ENCODE assay signal across 9 cellular contexts in the genomic region with DNA sequence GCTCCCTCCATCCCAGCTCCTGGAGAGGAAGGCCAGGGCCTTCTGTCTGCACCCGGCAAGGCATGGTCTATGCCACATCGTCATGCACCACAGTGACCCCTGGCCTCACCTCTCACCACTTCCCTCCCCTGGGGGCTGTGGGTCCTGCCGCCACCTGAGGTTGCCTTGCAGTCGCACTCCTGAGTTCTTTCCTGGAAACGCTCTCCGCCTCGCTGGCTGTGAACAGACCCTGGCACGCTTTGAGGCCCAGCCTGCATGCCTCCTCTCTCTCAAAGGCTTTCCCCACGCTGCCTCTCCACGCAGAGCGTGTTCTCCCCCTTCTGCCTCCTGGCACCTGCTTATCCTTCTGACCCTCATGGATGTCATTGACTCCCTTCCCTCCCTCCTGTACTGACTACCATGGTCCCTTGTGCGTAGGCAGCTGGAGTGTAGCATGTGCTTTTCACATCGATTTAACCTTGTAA. TPM values are rescaled to one million over a fixed set of nuclear protein-coding genes. Genes with fewer than 3 reads are reported as not detected.
A peak's percentile ranks its signal among the peaks of the same experiment; 100 is the strongest.
DNase-seq lines count a peak whose midpoint lies in the region; ATAC-seq and TF ChIP-seq lines count a peak whose summit lies in the region.
"Had no signal": no experiment of that assay in that cellular context is flagged by ENCODE, and none has a peak within 500 bp of the region (broad histone marks: within the 10 kb centered on the region; RNA-seq: fewer than 3 reads in every experiment).

No MANE protein-coding gene starts in this region.

- peak; percentile 13 to 26 for ATAC-seq in CD4-positive, CD25-positive, alpha-beta regulatory T cell (ENCODE audit: low read depth in 2 of 2)

- no peak overlapping the region for H3K4me3 Mint-ChIP-seq in CD4-positive, CD25-positive, alpha-beta regulatory T cell
- H3K4me3 Mint-ChIP-seq in activated naive CD8-positive, alpha-beta T cell treated with anti-CD3 and anti-CD28 coated beads for 36 hours: no peak overlapping the region
- H3K4me3 Mint-ChIP-seq in nephron progenitor cell: no peak overlapping the region

- no peaks in the 10 kb centered on the region for H3K27me3 Mint-ChIP-seq in CD4-positive, CD25-positive, alpha-beta regulatory T cell
- no peaks in the 10 kb centered on the region for H3K27me3 Mint-ChIP-seq in activated naive CD8-positive, alpha-beta T cell treated with anti-CD3 and anti-CD28 coated beads for 36 hours
- peaks cover 2% of the 10 kb centered on the region for H3K27me3 Mint-ChIP-seq in nephron progenitor cell (ENCODE audit: low read depth, poor library complexity)

- no peaks in the 10 kb centered on the region for H3K9me3 ChIP-seq in CD4-positive, CD25-positive, alpha-beta regulatory T cell (ENCODE audit: control insufficient read depth in 2 of 2, low read length in 2 of 2)
- no peaks in the 10 kb centered on the region for H3K9me3 ChIP-seq in Loucy (ENCODE audit: insufficient read depth, low read depth, low read length)
- H3K9me3 ChIP-seq: Caco-2 had no signal

- peak overlapping the region; percentile 44 for H3K4me2 ChIP-seq in Loucy (ENCODE audit: low read depth, low read length, poor library complexity, severe bottlenecking)

- H3K27ac Mint-ChIP-seq in CD4-positive, CD25-positive, alpha-beta regulatory T cell: no peak overlapping the region
- H3K27ac Mint-ChIP-seq in activated naive CD8-positive, alpha-beta T cell treated with anti-CD3 and anti-CD28 coated beads for 36 hours: no peak overlapping the region
- H3K27ac Mint-ChIP-seq in nephron progenitor cell: no peak overlapping the region

- H3F3A ChIP-seq in Loucy (ENCODE audit: low read depth): no peaks in the 10 kb centered on the region

- no peak overlapping the region for H3K4me3 ChIP-seq in CD4-positive, CD25-positive, alpha-beta regulatory T cell (ENCODE audit: low read depth, low read length)
- H3K4me3 ChIP-seq in Loucy (ENCODE audit: low read length, poor library complexity, severe bottlenecking): no peak overlapping the region

- H3K36me3 Mint-ChIP-seq in CD4-positive, CD25-positive, alpha-beta regulatory T cell: peaks cover 8% of the 10 kb centered on the region
- H3K36me3 Mint-ChIP-seq in activated naive CD8-positive, alpha-beta T cell treated with anti-CD3 and anti-CD28 coated beads for 36 hours: peaks cover 12% of the 10 kb centered on the region
- peaks cover 20% of the 10 kb centered on the region for H3K36me3 Mint-ChIP-seq in nephron progenitor cell (ENCODE audit: low read depth)

- peaks cover 0 to 1% (median 0%) of the 10 kb centered on the region in 7 donors for H3K9me3 Mint-ChIP-seq in CD4-positive, CD25-positive, alpha-beta regulatory T cell
- H3K9me3 Mint-ChIP-seq in activated naive CD8-positive, alpha-beta T cell treated with anti-CD3 and anti-CD28 coated beads for 36 hours: no peaks in the 10 kb centered on the region
- no peaks in the 10 kb centered on the region for H3K9me3 Mint-ChIP-seq in nephron progenitor cell

- peaks cover 4% of the 10 kb centered on the region for H3K36me3 ChIP-seq in CD4-positive, CD25-positive, alpha-beta regulatory T cell (ENCODE audit: control insufficient read depth, insufficient read depth, low read length)
- H3K36me3 ChIP-seq in Loucy (ENCODE audit: insufficient read depth, low read length): peaks cover 2% of the 10 kb centered on the region; the same call in 1 of the 2 replicates

- peak overlapping the region; percentile 4 for H3K9ac ChIP-seq in Loucy (ENCODE audit: low read depth, low read length, poor library complexity, severe bottlenecking)

- peak in 1 of 3 donors; percentile 77 for DNase-seq in CD4-positive, CD25-positive, alpha-beta regulatory T cell
- DNase-seq in activated naive CD8-positive, alpha-beta T cell treated with anti-CD3 and anti-CD28 coated beads for 36 hours: peak; percentile 69
- DNase-seq in nephron progenitor cell (peak; percentile 15), NOMO-1 treated with dmso at 0.1 percent for 144 hours (lab: John Stamatoyannopoulos, UW; ENCODE audit: unreplicated experiment) (no peak), HT-29 (ENCODE audit: low spot score) (no peak), Kasumi-1 (lab: John Stamatoyannopoulos, UW) (no peak)
- DNase-seq in effector CD4-positive, alpha-beta T cell: no peak
- DNase-seq: Caco-2 had no signal

- H3K4me1 Mint-ChIP-seq in CD4-positive, CD25-positive, alpha-beta regulatory T cell: peaks cover 25 to 63% (median 42%) of the 10 kb centered on the region in 4 donors
- H3K4me1 Mint-ChIP-seq in activated naive CD8-positive, alpha-beta T cell treated with anti-CD3 and anti-CD28 coated beads for 36 hours: peaks cover 51% of the 10 kb centered on the region
- peaks cover 14% of the 10 kb centered on the region for H3K4me1 Mint-ChIP-seq in nephron progenitor cell

- peaks cover 8% of the 10 kb centered on the region for H4K20me1 ChIP-seq in Loucy (ENCODE audit: insufficient read depth, low read length, poor library complexity, severe bottlenecking)

- peak overlapping the region; percentile 28 for H3K27ac ChIP-seq in CD4-positive, CD25-positive, alpha-beta regulatory T cell (ENCODE audit: insufficient read depth, low read length, poor library complexity, severe bottlenecking)

- no peak overlapping the region for H2AFZ ChIP-seq in Loucy (ENCODE audit: low read length)

- H3K27me3 ChIP-seq in CD4-positive, CD25-positive, alpha-beta regulatory T cell (ENCODE audit: control insufficient read depth, insufficient read depth, low read length): no peaks in the 10 kb centered on the region
- H3K27me3 ChIP-seq in Loucy (ENCODE audit: insufficient read depth, low read length, poor library complexity, severe bottlenecking): no peaks in the 10 kb centered on the region

- no peak for TF ChIP-seq CTCF in Loucy (conservative IDR thresholded peaks at IDR 0.05; ENCODE audit: low read length)
- no peak for TF ChIP-seq CTCF in nephron progenitor cell (IDR thresholded peaks at IDR 0.05)

- no peaks in the 10 kb centered on the region for H3K9me2 ChIP-seq in Loucy (replicated peaks; ENCODE audit: low read depth, low read length)

- peaks cover 79% of the 10 kb centered on the region for H3K79me2 ChIP-seq in Loucy (ENCODE audit: insufficient read depth, low read length)

- peaks cover 69% of the 10 kb centered on the region for H3K4me1 ChIP-seq in CD4-positive, CD25-positive, alpha-beta regulatory T cell (ENCODE audit: control insufficient read depth, insufficient read depth, low read length, poor library complexity, severe bottlenecking)
- peaks cover 49% of the 10 kb centered on the region for H3K4me1 ChIP-seq in Loucy (ENCODE audit: insufficient read depth, low read length, poor library complexity, severe bottlenecking)

RNA-seq across cellular contexts. Expression of gene SEC14L1, which starts 45.4 kb away (rescaled TPM):
- 143 TPM for total RNA-seq in CD4-positive, CD25-positive, alpha-beta regulatory T cell
- polyA plus RNA-seq in CD4-positive, CD25-positive, alpha-beta regulatory T cell: 10 to 100 TPM; 13.2 to 20.8 (median 20.2) TPM
- total RNA-seq in activated naive CD8-positive, alpha-beta T cell treated with anti-CD3 and anti-CD28 coated beads for 36 hours: 10 to 100 TPM; 56.9 to 59.6 TPM
- total RNA-seq in HT-29 (2014; rRNA removed; shearing (Covaris generic)): 13.9 and 16.1 TPM in 2 replicates

Comparison
In these comparisons a context has a peak if more than half of its experiments do, and no peak if none do; other contexts are left out.
1. DNase-seq: peak in activated naive CD8-positive, alpha-beta T cell treated with anti-CD3 and anti-CD28 coated beads for 36 hours (single experiment) and nephron progenitor cell (single experiment); none in NOMO-1 treated with dmso at 0.1 percent for 144 hours (single experiment), HT-29 (single experiment), Kasumi-1 (0 of 2) and effector CD4-positive, alpha-beta T cell (single experiment).